ENCODE assay signal across 8 cellular contexts in the genomic region with DNA sequence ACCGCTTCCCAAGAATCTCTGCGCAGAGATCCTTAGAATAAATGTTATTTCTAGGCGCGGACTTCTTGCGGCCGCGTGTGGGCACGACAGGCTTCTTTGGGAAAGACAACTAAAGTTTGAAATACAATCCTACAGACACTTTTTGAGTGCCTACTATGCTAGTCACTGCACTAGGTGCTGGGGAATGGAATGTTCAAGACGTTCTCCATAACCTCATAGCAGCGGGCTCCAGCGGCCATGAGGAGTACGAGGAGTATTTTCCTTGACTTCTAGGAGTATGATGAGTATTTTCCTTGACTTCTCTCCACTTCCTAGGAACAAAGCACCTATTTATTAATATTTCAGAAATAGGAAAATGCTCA.
A peak's percentile ranks its signal among the peaks of the same experiment; 100 is the strongest.
DNase-seq lines count a peak whose midpoint lies in the region; ATAC-seq and TF ChIP-seq lines count a peak whose summit lies in the region.

No MANE protein-coding gene starts in this region.

- no peaks in the 10 kb centered on the region for H3K9me3 ChIP-seq in neuron (ENCODE audit: low read length)

- ATAC-seq in GM18511 (IDR thresholded peaks at IDR 0.05; ENCODE audit: unreplicated experiment) (peak; percentile 16), HG02852 (IDR thresholded peaks at IDR 0.05; ENCODE audit: unreplicated experiment) (peak; percentile 2)

- no peaks in the 10 kb centered on the region for H3K27me3 ChIP-seq in neuron (ENCODE audit: insufficient read depth, low read length)

- no peak for DNase-seq in astrocyte of the cerebellum (ENCODE audit: low read depth)
- DNase-seq in NCI-H187 treated with DMSO at 0.1 percent for 48 hours (lab: John Stamatoyannopoulos, UW), result no peak
- no peak for DNase-seq in RPMI8226
- DNase-seq in DMS153 treated with DMSO at 0.1 percent for 48 hours (lab: John Stamatoyannopoulos, UW; ENCODE audit: unreplicated experiment), result no peak
- DNase-seq in AG08396 (ENCODE audit: low spot score), result no peak

- in situ Hi-C loops in astrocyte of the cerebellum (cut with HindIII; ENCODE audit: low sequenced_read_pairs), result no loop called here

- peaks cover 8% of the 10 kb centered on the region for H3K4me1 ChIP-seq in neuron (ENCODE audit: insufficient read depth, low read length)

- H3K4me3 ChIP-seq in astrocyte of the cerebellum (ENCODE audit: low read depth, low read length), result no peak overlapping the region
- H3K4me3 ChIP-seq in neuron (ENCODE audit: low read length), result peak overlapping the region; percentile 38

- peaks cover 24% of the 10 kb centered on the region for H3K36me3 ChIP-seq in neuron (ENCODE audit: insufficient read depth, low read length)

- no peak overlapping the region for H2AFZ ChIP-seq in neuron (ENCODE audit: low read depth, low read length)

- TF ChIP-seq CTCF in astrocyte of the cerebellum (IDR thresholded peaks at IDR 0.05; ENCODE audit: low read depth, low read length, missing control alignments), result peak; percentile 20
